Comparison of ENCODE assay signal across 8 cellular contexts in the genomic region with DNA sequence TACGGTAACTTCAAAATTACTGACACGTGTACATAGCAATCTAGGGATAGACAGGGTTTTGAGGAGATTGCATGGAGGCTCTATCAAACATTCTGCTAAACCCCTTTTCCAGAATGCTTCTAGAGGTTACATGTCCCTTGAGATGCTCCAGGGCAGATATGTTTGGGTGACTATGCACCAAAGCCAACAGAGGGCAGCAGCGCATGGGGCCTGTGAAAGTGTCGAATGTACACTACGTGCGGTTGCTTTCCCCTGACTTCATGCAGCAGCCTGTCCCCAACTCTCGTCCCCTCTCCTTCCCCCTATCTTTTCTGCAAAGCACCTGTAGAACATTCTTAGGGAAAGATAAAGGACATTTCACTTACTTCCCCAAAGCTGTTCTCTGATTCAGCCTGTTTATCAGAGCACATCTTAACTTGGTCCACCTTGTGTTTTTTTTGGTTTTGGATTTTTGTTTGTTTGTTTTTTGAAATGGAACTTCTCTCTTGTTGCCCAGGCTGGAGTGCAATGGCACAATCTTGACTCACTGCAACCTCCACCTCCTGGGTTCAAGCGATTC.
DNase-seq lines count a peak whose midpoint lies in the region; ATAC-seq and TF ChIP-seq lines count a peak whose summit lies in the region.

No MANE protein-coding gene starts in this region.

- no peaks in the 10 kb centered on the region for H3K9me3 ChIP-seq in suprapubic skin

- H3K4me1 Mint-ChIP-seq in stimulated activated effector memory CD8-positive, alpha-beta T cell treated with anti-CD3 and anti-CD28 coated beads, Interleukin-12 subunit alpha, Interleukin-12 subunit beta, amount 100 ng/mL, for 72 hours, result no peaks in the 10 kb centered on the region

- H3K36me3 ChIP-seq in suprapubic skin, result peaks cover 60% of the 10 kb centered on the region

- TF ChIP-seq CTCF in epithelial cell of esophagus (IDR thresholded peaks at IDR 0.05; ENCODE audit: insufficient read depth, low read depth, low read length, missing control alignments), result peak; percentile 55
- TF ChIP-seq CTCF in suprapubic skin (IDR thresholded peaks at IDR 0.05), result peak in 1 of 2 donors; percentile 32

- ATAC-seq in stimulated activated effector memory CD8-positive, alpha-beta T cell treated with anti-CD3 and anti-CD28 coated beads, Interleukin-12 subunit alpha, Interleukin-12 subunit beta, amount 100 ng/mL, for 72 hours, result peak; percentile 46
- no peak for ATAC-seq in HG03135 (IDR thresholded peaks at IDR 0.05; ENCODE audit: unreplicated experiment)

- H3K4me3 Mint-ChIP-seq in stimulated activated effector memory CD8-positive, alpha-beta T cell treated with anti-CD3 and anti-CD28 coated beads, Interleukin-12 subunit alpha, Interleukin-12 subunit beta, amount 100 ng/mL, for 72 hours, result no peak overlapping the region

- H3K27ac ChIP-seq in suprapubic skin, result no peak overlapping the region

- WGBS in suprapubic skin, result 83% methylated on average over 8 of the region's 8 CpGs

- H3K27ac Mint-ChIP-seq in stimulated activated effector memory CD8-positive, alpha-beta T cell treated with anti-CD3 and anti-CD28 coated beads, Interleukin-12 subunit alpha, Interleukin-12 subunit beta, amount 100 ng/mL, for 72 hours, result peak overlapping the region; percentile 8

- in situ Hi-C loops in ACHN (cut with HindIII; ENCODE audit: low pct_ligation_motif_present, low pct_unique_long_range_greater_than_20kb, low sequenced_read_pairs) (no loop called here), G401 (cut with HindIII; ENCODE audit: low sequenced_read_pairs) (no loop called here)

- H3K4me3 ChIP-seq in epithelial cell of esophagus (ENCODE audit: low read length), result no peak overlapping the region
- H3K4me3 ChIP-seq in suprapubic skin, result no peak overlapping the region

- TF ChIP-seq POLR2A in suprapubic skin (IDR thresholded peaks at IDR 0.05), result no peak

- TF ChIP-seq EP300 in suprapubic skin (IDR thresholded peaks at IDR 0.05), result no peak

- no peaks in the 10 kb centered on the region for H3K9me3 Mint-ChIP-seq in stimulated activated effector memory CD8-positive, alpha-beta T cell treated with anti-CD3 and anti-CD28 coated beads, Interleukin-12 subunit alpha, Interleukin-12 subunit beta, amount 100 ng/mL, for 72 hours

- H3K36me3 Mint-ChIP-seq in stimulated activated effector memory CD8-positive, alpha-beta T cell treated with anti-CD3 and anti-CD28 coated beads, Interleukin-12 subunit alpha, Interleukin-12 subunit beta, amount 100 ng/mL, for 72 hours, result peaks cover 100% of the 10 kb centered on the region

- no peaks in the 10 kb centered on the region for H3K4me1 ChIP-seq in suprapubic skin

- DNase-seq in ACHN, result peak; percentile 42
- peak; percentile 23 for DNase-seq in G401 (ENCODE audit: low spot score)
- peak; percentile 42 for DNase-seq in RKO (ENCODE audit: low spot score)
- DNase-seq in epithelial cell of esophagus (ENCODE audit: low read depth), result peak; percentile 45
- no peak for DNase-seq in stimulated activated effector memory CD8-positive, alpha-beta T cell treated with anti-CD3 and anti-CD28 coated beads, Interleukin-12 subunit alpha, Interleukin-12 subunit beta, amount 100 ng/mL, for 72 hours (ENCODE audit: low spot score in 2 of 2)
- DNase-seq in NK-92 (lab: John Stamatoyannopoulos, UW; ENCODE audit: unreplicated experiment), result no peak
- no peak for DNase-seq in suprapubic skin (ENCODE audit: low spot score in 2 of 2)

- H3K27me3 ChIP-seq in suprapubic skin, result no peaks in the 10 kb centered on the region

Comparison
In these comparisons a context has a peak if more than half of its experiments do, and no peak if none do; other contexts are left out.
1. DNase-seq: peak in ACHN (single experiment), G401 (single experiment), RKO (single experiment) and epithelial cell of esophagus (single experiment); none in stimulated activated effector memory CD8-positive, alpha-beta T cell treated with anti-CD3 and anti-CD28 coated beads, Interleukin-12 subunit alpha, Interleukin-12 subunit beta, amount 100 ng/mL, for 72 hours (0 of 2), NK-92 (single experiment) and suprapubic skin (0 of 2).